ENCODE assay signal across 1 cellular context in the genomic region with DNA sequence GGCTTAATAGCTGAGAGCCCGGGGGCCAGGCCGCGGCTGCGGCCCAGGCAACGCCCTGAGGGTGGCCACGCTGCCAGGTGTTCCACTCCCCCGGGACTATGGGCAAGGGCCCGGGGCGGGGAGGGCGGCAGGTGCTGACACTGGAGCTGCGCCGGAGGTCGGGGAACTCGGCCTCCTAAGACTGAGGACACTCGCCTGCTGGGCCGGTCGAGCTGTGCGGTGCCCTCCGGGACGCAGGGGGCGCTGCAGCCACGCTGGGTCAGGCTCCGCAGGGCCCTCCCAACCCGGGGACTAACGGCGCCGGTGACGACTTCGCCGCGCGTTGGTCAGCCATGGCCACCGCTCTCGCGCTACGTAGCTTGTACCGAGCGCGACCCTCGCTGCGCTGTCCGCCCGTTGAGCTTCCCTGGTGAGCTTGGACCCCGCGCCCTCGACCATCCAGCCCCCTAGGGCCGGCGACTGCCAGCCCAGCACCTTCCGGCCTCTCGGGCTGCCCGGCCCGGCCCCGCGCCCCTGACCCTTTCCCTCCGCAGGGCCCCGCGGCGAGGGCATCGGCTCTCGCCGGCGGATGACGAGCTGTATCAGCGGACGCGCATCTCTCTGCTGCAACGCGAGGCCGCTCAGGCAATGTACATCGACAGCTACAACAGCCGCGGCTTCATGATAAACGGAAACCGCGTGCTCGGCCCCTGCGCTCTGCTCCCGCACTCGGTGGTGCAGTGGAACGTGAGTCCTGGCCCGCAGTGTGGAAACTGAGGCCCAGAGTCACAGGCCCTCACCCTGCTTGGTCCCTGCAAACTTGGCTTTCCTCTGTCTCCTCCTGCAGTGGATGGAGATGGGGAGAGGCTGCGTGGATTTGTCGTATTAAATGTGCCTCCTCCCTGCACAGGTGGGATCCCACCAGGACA.
A peak's percentile ranks its signal among the peaks of the same experiment; 100 is the strongest.
TF ChIP-seq lines count a peak whose summit lies in the region.

A gene with protein sequence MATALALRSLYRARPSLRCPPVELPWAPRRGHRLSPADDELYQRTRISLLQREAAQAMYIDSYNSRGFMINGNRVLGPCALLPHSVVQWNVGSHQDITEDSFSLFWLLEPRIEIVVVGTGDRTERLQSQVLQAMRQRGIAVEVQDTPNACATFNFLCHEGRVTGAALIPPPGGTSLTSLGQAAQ (plus strand): TSS at position 309 of the 908 bp plus-strand sequence. CDS start 24 bp downstream, at position 333.

TF ChIP-seq in GM12878, 131 proteins besides CTCF, POLR2A, EP300 and RAD21 (continued from another document):
- TF ChIP-seq WRNIP1 (IDR thresholded peaks at IDR 0.05; ENCODE audit: borderline replicate concordance, low read depth, low read length), result 0 out of 2 replicates have a peak, but pooled peaks have one; percentile 61
- TF ChIP-seq IKZF1 (conservative IDR thresholded peaks at IDR 0.05), result peak; percentile 88
- TF ChIP-seq ATF7 (IDR thresholded peaks at IDR 0.05; ENCODE audit: low read depth), result peak; percentile 34; the same call in 1 of the 2 replicates
- no peak for TF ChIP-seq CREB1 (IDR thresholded peaks at IDR 0.05; ENCODE audit: low read depth)
- no peak for TF ChIP-seq ZNF384 (IDR thresholded peaks at IDR 0.05; ENCODE audit: borderline replicate concordance, low read depth, low read length)
- TF ChIP-seq RCOR1 (conservative IDR thresholded peaks at IDR 0.05; ENCODE audit: low read depth, low read length), result 0 out of 2 replicates have a peak, but pooled peaks have one; percentile 53
- no peak for TF ChIP-seq TARDBP (IDR thresholded peaks at IDR 0.05; ENCODE audit: borderline replicate concordance)
- peak; percentile 80 for TF ChIP-seq CREM (IDR thresholded peaks at IDR 0.05; ENCODE audit: low read depth)
- peak; percentile 96 for TF ChIP-seq TCF3 (IDR thresholded peaks at IDR 0.05; ENCODE audit: borderline replicate concordance, insufficient read depth, low read depth, low read length)
- TF ChIP-seq, protein P1, sequence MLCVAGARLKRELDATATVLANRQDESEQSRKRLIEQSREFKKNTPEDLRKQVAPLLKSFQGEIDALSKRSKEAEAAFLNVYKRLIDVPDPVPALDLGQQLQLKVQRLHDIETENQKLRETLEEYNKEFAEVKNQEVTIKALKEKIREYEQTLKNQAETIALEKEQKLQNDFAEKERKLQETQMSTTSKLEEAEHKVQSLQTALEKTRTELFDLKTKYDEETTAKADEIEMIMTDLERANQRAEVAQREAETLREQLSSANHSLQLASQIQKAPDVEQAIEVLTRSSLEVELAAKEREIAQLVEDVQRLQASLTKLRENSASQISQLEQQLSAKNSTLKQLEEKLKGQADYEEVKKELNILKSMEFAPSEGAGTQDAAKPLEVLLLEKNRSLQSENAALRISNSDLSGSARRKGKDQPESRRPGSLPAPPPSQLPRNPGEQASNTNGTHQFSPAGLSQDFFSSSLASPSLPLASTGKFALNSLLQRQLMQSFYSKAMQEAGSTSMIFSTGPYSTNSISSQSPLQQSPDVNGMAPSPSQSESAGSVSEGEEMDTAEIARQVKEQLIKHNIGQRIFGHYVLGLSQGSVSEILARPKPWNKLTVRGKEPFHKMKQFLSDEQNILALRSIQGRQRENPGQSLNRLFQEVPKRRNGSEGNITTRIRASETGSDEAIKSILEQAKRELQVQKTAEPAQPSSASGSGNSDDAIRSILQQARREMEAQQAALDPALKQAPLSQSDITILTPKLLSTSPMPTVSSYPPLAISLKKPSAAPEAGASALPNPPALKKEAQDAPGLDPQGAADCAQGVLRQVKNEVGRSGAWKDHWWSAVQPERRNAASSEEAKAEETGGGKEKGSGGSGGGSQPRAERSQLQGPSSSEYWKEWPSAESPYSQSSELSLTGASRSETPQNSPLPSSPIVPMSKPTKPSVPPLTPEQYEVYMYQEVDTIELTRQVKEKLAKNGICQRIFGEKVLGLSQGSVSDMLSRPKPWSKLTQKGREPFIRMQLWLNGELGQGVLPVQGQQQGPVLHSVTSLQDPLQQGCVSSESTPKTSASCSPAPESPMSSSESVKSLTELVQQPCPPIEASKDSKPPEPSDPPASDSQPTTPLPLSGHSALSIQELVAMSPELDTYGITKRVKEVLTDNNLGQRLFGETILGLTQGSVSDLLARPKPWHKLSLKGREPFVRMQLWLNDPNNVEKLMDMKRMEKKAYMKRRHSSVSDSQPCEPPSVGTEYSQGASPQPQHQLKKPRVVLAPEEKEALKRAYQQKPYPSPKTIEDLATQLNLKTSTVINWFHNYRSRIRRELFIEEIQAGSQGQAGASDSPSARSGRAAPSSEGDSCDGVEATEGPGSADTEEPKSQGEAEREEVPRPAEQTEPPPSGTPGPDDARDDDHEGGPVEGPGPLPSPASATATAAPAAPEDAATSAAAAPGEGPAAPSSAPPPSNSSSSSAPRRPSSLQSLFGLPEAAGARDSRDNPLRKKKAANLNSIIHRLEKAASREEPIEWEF (IDR thresholded peaks at IDR 0.05; ENCODE audit: insufficient replicate concordance, low read depth, low read length), result peak; percentile 63
- TF ChIP-seq, protein P2, sequence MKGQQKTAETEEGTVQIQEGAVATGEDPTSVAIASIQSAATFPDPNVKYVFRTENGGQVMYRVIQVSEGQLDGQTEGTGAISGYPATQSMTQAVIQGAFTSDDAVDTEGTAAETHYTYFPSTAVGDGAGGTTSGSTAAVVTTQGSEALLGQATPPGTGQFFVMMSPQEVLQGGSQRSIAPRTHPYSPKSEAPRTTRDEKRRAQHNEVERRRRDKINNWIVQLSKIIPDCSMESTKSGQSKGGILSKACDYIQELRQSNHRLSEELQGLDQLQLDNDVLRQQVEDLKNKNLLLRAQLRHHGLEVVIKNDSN (IDR thresholded peaks at IDR 0.05; ENCODE audit: borderline replicate concordance, extremely low read length, insufficient read depth, low read depth, low read length), result no peak
- TF ChIP-seq, protein P3, sequence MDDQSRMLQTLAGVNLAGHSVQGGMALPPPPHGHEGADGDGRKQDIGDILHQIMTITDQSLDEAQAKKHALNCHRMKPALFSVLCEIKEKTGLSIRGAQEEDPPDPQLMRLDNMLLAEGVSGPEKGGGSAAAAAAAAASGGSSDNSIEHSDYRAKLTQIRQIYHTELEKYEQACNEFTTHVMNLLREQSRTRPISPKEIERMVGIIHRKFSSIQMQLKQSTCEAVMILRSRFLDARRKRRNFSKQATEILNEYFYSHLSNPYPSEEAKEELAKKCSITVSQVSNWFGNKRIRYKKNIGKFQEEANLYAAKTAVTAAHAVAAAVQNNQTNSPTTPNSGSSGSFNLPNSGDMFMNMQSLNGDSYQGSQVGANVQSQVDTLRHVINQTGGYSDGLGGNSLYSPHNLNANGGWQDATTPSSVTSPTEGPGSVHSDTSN (IDR thresholded peaks at IDR 0.05; ENCODE audit: insufficient replicate concordance, low read depth, low read length), result no peak
- TF ChIP-seq ZNF24 (IDR thresholded peaks at IDR 0.05), result no peak
- no peak for TF ChIP-seq JUNB (IDR thresholded peaks at IDR 0.05)
- peak; percentile 27; the same call in 1 of the 2 replicates for TF ChIP-seq PAX5 (IDR thresholded peaks at IDR 0.05; ENCODE audit: borderline replicate concordance, low read depth, low read length)
- peak; percentile 87 for TF ChIP-seq NR2F1 (conservative IDR thresholded peaks at IDR 0.05)
